ENCODE assay signal across 11 cellular contexts in the genomic region with DNA sequence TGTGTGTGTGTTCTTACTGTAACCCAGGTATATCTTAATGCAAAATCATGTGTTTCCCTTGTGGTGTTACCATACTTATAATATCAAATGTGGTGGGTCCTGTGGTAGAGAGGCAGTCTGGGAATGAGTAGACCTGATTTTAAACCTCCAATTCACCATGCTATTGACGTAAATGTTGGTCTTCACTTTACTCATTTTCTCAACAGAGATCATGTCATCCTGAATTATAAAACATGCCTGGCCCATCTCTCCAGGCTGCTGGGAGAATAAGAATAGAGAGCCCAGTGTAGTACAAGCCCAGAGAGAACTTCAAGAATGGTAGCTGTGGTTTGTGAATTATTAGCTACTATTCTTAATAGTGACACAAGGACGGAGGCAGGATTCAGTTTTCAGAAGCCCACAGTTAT.
A peak's percentile ranks its signal among the peaks of the same experiment; 100 is the strongest.
DNase-seq lines count a peak whose midpoint lies in the region; ATAC-seq lines count a peak whose summit lies in the region.
"Had no signal": no experiment of that assay in that cellular context is flagged by ENCODE, and none has a peak within 500 bp of the region (broad histone marks: within the 10 kb centered on the region; RNA-seq: fewer than 3 reads in every experiment).

No MANE protein-coding gene starts in this region.

- peaks cover 38% of the 10 kb centered on the region for H3K36me3 Mint-ChIP-seq in CD4-positive, CD25-positive, alpha-beta regulatory T cell
- H3K36me3 Mint-ChIP-seq in activated CD4-positive, alpha-beta memory T cell treated with anti-CD3 and anti-CD28 coated beads for 36 hours = peaks cover 27% of the 10 kb centered on the region

- H3K4me1 ChIP-seq in CD4-positive, CD25-positive, alpha-beta regulatory T cell (ENCODE audit: control insufficient read depth, insufficient read depth, low read length, poor library complexity, severe bottlenecking) = peaks cover 33% of the 10 kb centered on the region

- CTCF ChIA-PET in activated CD4-positive, alpha-beta memory T cell treated with anti-CD3 and anti-CD28 coated beads for 36 hours (lab: Charles Lee) = interaction anchor here (0.6 to 1.2 kb wide), 2 partner anchors 25 to 54 kb away, joined by 4 read pairs; no protein-coding TSS in a partner anchor

- peak; percentile 34 to 54 for ATAC-seq in CD4-positive, CD25-positive, alpha-beta regulatory T cell (ENCODE audit: low read depth in 2 of 2)
- ATAC-seq in GM19025 (IDR thresholded peaks at IDR 0.05; ENCODE audit: low read depth, unreplicated experiment) (peak; percentile 60), HG02938 (IDR thresholded peaks at IDR 0.05; ENCODE audit: unreplicated experiment) (peak; percentile 79), GM21576 (IDR thresholded peaks at IDR 0.05; ENCODE audit: unreplicated experiment) (no peak)
- ATAC-seq: GM23338 had no signal

- H3K4me1 Mint-ChIP-seq in CD4-positive, CD25-positive, alpha-beta regulatory T cell = peaks cover 56 to 80% (median 70%) of the 10 kb centered on the region in 4 donors
- peaks cover 76% of the 10 kb centered on the region for H3K4me1 Mint-ChIP-seq in activated CD4-positive, alpha-beta memory T cell treated with anti-CD3 and anti-CD28 coated beads for 36 hours (ENCODE audit: low read depth)

- peak in 2 of 3 donors; percentile 22 to 29 for DNase-seq in CD4-positive, CD25-positive, alpha-beta regulatory T cell
- peak; percentile 50 for DNase-seq in activated CD4-positive, alpha-beta memory T cell treated with anti-CD3 and anti-CD28 coated beads for 36 hours
- DNase-seq in AML-193 (lab: John Stamatoyannopoulos, UW) (no peak), NOMO-1 treated with dmso at 0.1 percent for 144 hours (lab: John Stamatoyannopoulos, UW; ENCODE audit: unreplicated experiment) (no peak), kidney glomerular epithelial cell (lab: John Stamatoyannopoulos, UW) (no peak)
- DNase-seq: MV-4-11, Right ventricle myocardium superior had no signal

- peaks cover 0 to 2% (median 0%) of the 10 kb centered on the region in 7 donors for H3K9me3 Mint-ChIP-seq in CD4-positive, CD25-positive, alpha-beta regulatory T cell
- H3K9me3 Mint-ChIP-seq in activated CD4-positive, alpha-beta memory T cell treated with anti-CD3 and anti-CD28 coated beads for 36 hours = no peaks in the 10 kb centered on the region
- H3K9me3 Mint-ChIP-seq: GM23338 had no signal

- intact Hi-C loops in activated CD4-positive, alpha-beta memory T cell treated with anti-CD3 and anti-CD28 coated beads for 36 hours (cut with micrococcal nuclease) = loop anchor here (2.0 to 5.0 kb wide), 3 partner anchors 22 to 80 kb away; no protein-coding TSS in a partner anchor

- H3K27ac Mint-ChIP-seq in CD4-positive, CD25-positive, alpha-beta regulatory T cell = peak overlapping the region; percentile 27 to 67 (median 51)
- H3K27ac Mint-ChIP-seq in activated CD4-positive, alpha-beta memory T cell treated with anti-CD3 and anti-CD28 coated beads for 36 hours = peak overlapping the region; percentile 44
- H3K27ac Mint-ChIP-seq: GM23338 had no signal

- H3K4me3 Mint-ChIP-seq in CD4-positive, CD25-positive, alpha-beta regulatory T cell = peak overlapping the region in 3 of 4 donors; percentile 29 to 48 (median 40)
- H3K4me3 Mint-ChIP-seq in activated CD4-positive, alpha-beta memory T cell treated with anti-CD3 and anti-CD28 coated beads for 36 hours = no peak overlapping the region
- H3K4me3 Mint-ChIP-seq: GM23338 had no signal

- H3K4me3 ChIP-seq in CD4-positive, CD25-positive, alpha-beta regulatory T cell (ENCODE audit: low read depth, low read length) = no peak overlapping the region
- H3K4me3 ChIP-seq: GM23338 had no signal

- peak overlapping the region; percentile 38 for H3K27ac ChIP-seq in CD4-positive, CD25-positive, alpha-beta regulatory T cell (ENCODE audit: insufficient read depth, low read length, poor library complexity, severe bottlenecking)

- H3K27me3 Mint-ChIP-seq in CD4-positive, CD25-positive, alpha-beta regulatory T cell = no peaks in the 10 kb centered on the region
- H3K27me3 Mint-ChIP-seq in activated CD4-positive, alpha-beta memory T cell treated with anti-CD3 and anti-CD28 coated beads for 36 hours = no peaks in the 10 kb centered on the region

- H3K9me3 ChIP-seq in CD4-positive, CD25-positive, alpha-beta regulatory T cell (ENCODE audit: control insufficient read depth in 2 of 2, low read length in 2 of 2) = no peaks in the 10 kb centered on the region

- no peaks in the 10 kb centered on the region for H3K27me3 ChIP-seq in CD4-positive, CD25-positive, alpha-beta regulatory T cell (ENCODE audit: control insufficient read depth, insufficient read depth, low read length)

- H3K36me3 ChIP-seq in CD4-positive, CD25-positive, alpha-beta regulatory T cell (ENCODE audit: control insufficient read depth, insufficient read depth, low read length) = peaks cover 30% of the 10 kb centered on the region

- POLR2A ChIA-PET in activated CD4-positive, alpha-beta memory T cell treated with anti-CD3 and anti-CD28 coated beads for 36 hours (lab: Charles Lee) = interaction anchor here (0.5 kb wide), 1 partner anchor 1609 kb away, joined by 4 read pairs; no protein-coding TSS in a partner anchor

Comparison
In these comparisons a context has a peak if more than half of its experiments do, and no peak if none do; other contexts are left out.
1. DNase-seq: peak in CD4-positive, CD25-positive, alpha-beta regulatory T cell (2 of 3) and activated CD4-positive, alpha-beta memory T cell treated with anti-CD3 and anti-CD28 coated beads for 36 hours (single experiment); none in AML-193 (0 of 2), NOMO-1 treated with dmso at 0.1 percent for 144 hours (single experiment) and kidney glomerular epithelial cell (single experiment).